In the genomic region with DNA sequence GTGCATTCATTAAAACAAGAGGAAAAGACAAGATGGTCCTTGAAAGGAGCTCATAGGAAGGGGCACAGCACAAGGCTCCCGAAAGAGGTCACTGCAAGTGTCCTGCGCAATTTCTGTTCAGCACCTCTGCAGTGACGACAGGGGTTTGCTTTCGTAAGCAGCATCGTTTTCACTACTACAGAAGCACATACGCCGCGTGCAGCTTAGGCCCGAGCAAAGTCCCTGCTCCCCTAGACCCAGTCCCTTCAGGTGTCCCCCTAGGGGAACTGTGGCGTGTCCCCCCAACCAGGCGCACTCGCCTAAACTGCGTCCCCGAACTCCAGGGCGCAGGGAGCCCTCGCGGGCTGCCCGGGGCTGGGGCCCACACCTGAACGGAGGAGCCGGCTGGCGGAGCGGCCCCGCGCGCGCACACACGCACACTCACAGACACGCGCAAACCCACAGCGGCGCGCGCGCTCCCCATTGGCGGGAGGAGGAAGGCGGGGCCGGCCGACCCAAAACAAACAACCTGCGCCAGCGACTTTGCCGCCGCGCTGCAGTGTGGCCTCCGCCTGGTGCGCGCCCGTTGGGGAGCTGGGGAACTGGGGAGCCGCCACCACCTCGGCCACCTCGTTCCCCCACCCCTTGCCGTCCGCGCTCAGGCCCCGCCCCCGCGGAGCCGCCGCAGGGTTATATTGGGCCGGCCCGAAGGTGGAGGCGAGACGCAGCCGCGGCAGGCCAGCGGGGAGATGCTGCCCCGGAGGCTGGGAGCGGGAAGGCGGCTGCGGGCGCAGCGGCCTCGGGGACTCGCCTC, we compare ENCODE assay signal across 9 cellular contexts. TPM values are rescaled to one million over a fixed set of nuclear protein-coding genes. Genes with fewer than 3 reads are reported as not detected.
DNase-seq lines count a peak whose midpoint lies in the region; ATAC-seq and TF ChIP-seq lines count a peak whose summit lies in the region.
"Had no signal": no experiment of that assay in that cellular context is flagged by ENCODE, and none has a peak within 500 bp of the region (broad histone marks: within the 10 kb centered on the region; RNA-seq: fewer than 3 reads in every experiment).

A gene with protein sequence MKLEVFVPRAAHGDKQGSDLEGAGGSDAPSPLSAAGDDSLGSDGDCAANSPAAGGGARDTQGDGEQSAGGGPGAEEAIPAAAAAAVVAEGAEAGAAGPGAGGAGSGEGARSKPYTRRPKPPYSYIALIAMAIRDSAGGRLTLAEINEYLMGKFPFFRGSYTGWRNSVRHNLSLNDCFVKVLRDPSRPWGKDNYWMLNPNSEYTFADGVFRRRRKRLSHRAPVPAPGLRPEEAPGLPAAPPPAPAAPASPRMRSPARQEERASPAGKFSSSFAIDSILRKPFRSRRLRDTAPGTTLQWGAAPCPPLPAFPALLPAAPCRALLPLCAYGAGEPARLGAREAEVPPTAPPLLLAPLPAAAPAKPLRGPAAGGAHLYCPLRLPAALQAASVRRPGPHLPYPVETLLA (plus strand): TSS at position 699 of the 793 bp plus-strand sequence. CDS start 607 bp downstream, outside the sequence.

- H3K27ac Mint-ChIP-seq in brain, result no peak within 1 kb of the TSS
- H3K27ac Mint-ChIP-seq in stimulated activated effector memory CD8-positive, alpha-beta T cell treated with anti-CD3 and anti-CD28 coated beads, Interleukin-12 subunit alpha, Interleukin-12 subunit beta, amount 100 ng/mL, for 72 hours, result no peak within 1 kb of the TSS

- DNase-seq in HuH-7.5 (ENCODE audit: low spot score) (peak; percentile 68), iPS-NIHi11 (ENCODE audit: low spot score) (peak; percentile 72), NCI-H2081 treated with DMSO at 0.1 percent for 48 hours (lab: John Stamatoyannopoulos, UW) (no peak), adrenal gland (no peak)
- peak in 1 of 2 donors; percentile 54 for DNase-seq in stimulated activated effector memory CD8-positive, alpha-beta T cell treated with anti-CD3 and anti-CD28 coated beads, Interleukin-12 subunit alpha, Interleukin-12 subunit beta, amount 100 ng/mL, for 72 hours (ENCODE audit: low spot score in 2 of 2)

- peak; percentile 27 for ATAC-seq in stimulated activated effector memory CD8-positive, alpha-beta T cell treated with anti-CD3 and anti-CD28 coated beads, Interleukin-12 subunit alpha, Interleukin-12 subunit beta, amount 100 ng/mL, for 72 hours
- ATAC-seq in HG03039 (IDR thresholded peaks at IDR 0.05; ENCODE audit: unreplicated experiment), result no peak

- H3K36me3 Mint-ChIP-seq in brain, result no peaks in the 10 kb centered on the region
- H3K36me3 Mint-ChIP-seq in stimulated activated effector memory CD8-positive, alpha-beta T cell treated with anti-CD3 and anti-CD28 coated beads, Interleukin-12 subunit alpha, Interleukin-12 subunit beta, amount 100 ng/mL, for 72 hours, result no peaks in the 10 kb centered on the region

- peak within 1 kb of the TSS in 1 of 4 donors; percentile 37 for H3K4me3 ChIP-seq in adrenal gland

- peak within 1 kb of the TSS; percentile 33; the same call in 1 of the 2 replicates for H3K27ac ChIP-seq in C4-2B
- no peak within 1 kb of the TSS for H3K27ac ChIP-seq in adrenal gland

- peaks cover 21% of the 10 kb centered on the region for H3K4me1 Mint-ChIP-seq in brain
- H3K4me1 Mint-ChIP-seq in stimulated activated effector memory CD8-positive, alpha-beta T cell treated with anti-CD3 and anti-CD28 coated beads, Interleukin-12 subunit alpha, Interleukin-12 subunit beta, amount 100 ng/mL, for 72 hours, result peaks cover 34% of the 10 kb centered on the region

- peak within 1 kb of the TSS; percentile 81 to 85 (median 85) for H3K4me3 Mint-ChIP-seq in brain
- H3K4me3 Mint-ChIP-seq in stimulated activated effector memory CD8-positive, alpha-beta T cell treated with anti-CD3 and anti-CD28 coated beads, Interleukin-12 subunit alpha, Interleukin-12 subunit beta, amount 100 ng/mL, for 72 hours, result peak within 1 kb of the TSS; percentile 52

- no peak for TF ChIP-seq CTCF in C4-2B (conservative IDR thresholded peaks at IDR 0.05)
- TF ChIP-seq CTCF in brain (conservative IDR thresholded peaks at IDR 0.05), result no peak
- no peak for TF ChIP-seq CTCF in adrenal gland (IDR thresholded peaks at IDR 0.05)

- H3K27me3 ChIP-seq in adrenal gland, result peaks cover 72% of the 10 kb centered on the region

- 1 to 9% (median 3%) methylated on average over 7 to 73 of the region's 73 CpGs for WGBS in adrenal gland, 4 donors

- TF ChIP-seq POLR2A in adrenal gland (IDR thresholded peaks at IDR 0.05), result no peak

- intact Hi-C loops in adrenal gland (cut with DNase I), result no loop called here

- peaks cover 5 to 8% of the 10 kb centered on the region in 2 donors for H3K4me1 ChIP-seq in adrenal gland (replicated peaks in 1 of 2)

- H3K27me3 Mint-ChIP-seq in brain, result peaks cover 93% of the 10 kb centered on the region

- H3K9me3 ChIP-seq in adrenal gland (replicated peaks in 1 of 3), result no peaks in the 10 kb centered on the region

- no peaks in the 10 kb centered on the region for H3K36me3 ChIP-seq in adrenal gland (replicated peaks in 1 of 2)

- H3K9me3 Mint-ChIP-seq in brain, result peaks cover 0 to 8% (median 5%) of the 10 kb centered on the region in 5 experiments
- H3K9me3 Mint-ChIP-seq in stimulated activated effector memory CD8-positive, alpha-beta T cell treated with anti-CD3 and anti-CD28 coated beads, Interleukin-12 subunit alpha, Interleukin-12 subunit beta, amount 100 ng/mL, for 72 hours, result no peaks in the 10 kb centered on the region

RNA-seq across cellular contexts. Expression of the gene that starts here (rescaled TPM):
- polyA plus RNA-seq in brain (ENCODE audit: insufficient read depth, low read depth, low replicate concordance) (0.98 TPM), adrenal gland (under 1 TPM in 2 of 3 donors, not detected in 1; 0.05 to 0.24 TPM)
- under 1 TPM in 1 of 8 donors, not detected in 7; 0.11 TPM for total RNA-seq in adrenal gland
- total RNA-seq: mononuclear cell had no signal

Comparison
In these comparisons a context has a peak if more than half of its experiments do, and no peak if none do; other contexts are left out.
1. DNase-seq: peak in HuH-7.5 (single experiment) and iPS-NIHi11 (single experiment); none in NCI-H2081 treated with DMSO at 0.1 percent for 48 hours (single experiment) and adrenal gland (0 of 7).